9 cellular contexts compared by ENCODE assay signal in genomic region chr7:20307119-20307518, GRCh38. TPM values are rescaled to one million over a fixed set of nuclear protein-coding genes. Genes with fewer than 3 reads are reported as not detected.
DNase-seq lines count a peak whose midpoint lies in the region; ATAC-seq and TF ChIP-seq lines count a peak whose summit lies in the region.
"Had no signal": no experiment of that assay in that cellular context is flagged by ENCODE, and none has a peak within 500 bp of the region (broad histone marks: within the 10 kb centered on the region; RNA-seq: fewer than 3 reads in every experiment).

No MANE protein-coding gene starts in this region.

- no peak overlapping the region for H3K9ac ChIP-seq in MM.1S (ENCODE audit: low read length)

- H3K4me3 Mint-ChIP-seq in activated naive CD4-positive, alpha-beta T cell treated with anti-CD3 and anti-CD28 coated beads, Interleukin-2, amount 10 ng/mL, durations not matched to agents 7 days and 5 days, result no peak overlapping the region
- H3K4me3 Mint-ChIP-seq: T-helper 1 cell treated with Interleukin-12 subunit alpha and Interleukin-12 subunit beta and Interleukin-4 antibody, amounts not matched to agents 30 μg/mL and 1 μg/mL, for 36 hours had no signal

- H2AFZ ChIP-seq in MM.1S (ENCODE audit: low read length) (no peak overlapping the region), hepatocyte (no peak overlapping the region)

- H3K36me3 ChIP-seq in HAP-1 (replicated peaks) (no peaks in the 10 kb centered on the region), MM.1S (replicated peaks; ENCODE audit: insufficient read depth, low read length) (no peaks in the 10 kb centered on the region), hepatocyte (replicated peaks; ENCODE audit: insufficient read depth, low read depth) (no peaks in the 10 kb centered on the region), esophagus muscularis mucosa (no peaks in the 10 kb centered on the region), sigmoid colon (no peaks in the 10 kb centered on the region)

- H3K27ac ChIP-seq in MM.1S (ENCODE audit: low read length) (no peak overlapping the region), hepatocyte (peak overlapping the region; percentile 64), esophagus muscularis mucosa (replicated peaks in 1 of 4) (no peak overlapping the region), sigmoid colon (no peak overlapping the region)

- no peak overlapping the region for H3K4me2 ChIP-seq in MM.1S (ENCODE audit: low read depth, low read length)
- no peak overlapping the region for H3K4me2 ChIP-seq in hepatocyte

- H3K27me3 Mint-ChIP-seq in activated naive CD4-positive, alpha-beta T cell treated with anti-CD3 and anti-CD28 coated beads, Interleukin-2, amount 10 ng/mL, durations not matched to agents 7 days and 5 days, result no peaks in the 10 kb centered on the region

- H3K36me3 Mint-ChIP-seq in activated naive CD4-positive, alpha-beta T cell treated with anti-CD3 and anti-CD28 coated beads, Interleukin-2, amount 10 ng/mL, durations not matched to agents 7 days and 5 days, result no peaks in the 10 kb centered on the region

- H3K9me2 ChIP-seq in MM.1S (replicated peaks; ENCODE audit: insufficient read depth, low read length) (no peaks in the 10 kb centered on the region), hepatocyte (replicated peaks; ENCODE audit: insufficient read depth) (no peaks in the 10 kb centered on the region)

- peak; percentile 67 for ATAC-seq in GM18499 (IDR thresholded peaks at IDR 0.05; ENCODE audit: insufficient read depth, unreplicated experiment)

- TF ChIP-seq POLR2A in esophagus muscularis mucosa (IDR thresholded peaks at IDR 0.05; ENCODE audit: low read depth) (no peak), sigmoid colon (IDR thresholded peaks at IDR 0.05) (no peak)

- H3K27ac Mint-ChIP-seq in activated naive CD4-positive, alpha-beta T cell treated with anti-CD3 and anti-CD28 coated beads, Interleukin-2, amount 10 ng/mL, durations not matched to agents 7 days and 5 days, result no peak overlapping the region
- H3K27ac Mint-ChIP-seq: T-helper 1 cell treated with Interleukin-12 subunit alpha and Interleukin-12 subunit beta and Interleukin-4 antibody, amounts not matched to agents 30 μg/mL and 1 μg/mL, for 36 hours had no signal

- CTCF ChIA-PET in activated naive CD4-positive, alpha-beta T cell treated with anti-CD3 and anti-CD28 coated beads, Interleukin-2, amount 10 ng/mL, durations not matched to agents 7 days and 5 days (lab: Charles Lee), result no interaction called here

- H3K79me2 ChIP-seq in MM.1S (ENCODE audit: low read length) (no peaks in the 10 kb centered on the region), hepatocyte (no peaks in the 10 kb centered on the region)

- no peaks in the 10 kb centered on the region for H3K4me1 Mint-ChIP-seq in activated naive CD4-positive, alpha-beta T cell treated with anti-CD3 and anti-CD28 coated beads, Interleukin-2, amount 10 ng/mL, durations not matched to agents 7 days and 5 days

- H3K9me3 ChIP-seq in HAP-1, result no peaks in the 10 kb centered on the region
- H3K9me3 ChIP-seq in MM.1S (replicated peaks; ENCODE audit: insufficient read depth, low read length), result no peaks in the 10 kb centered on the region
- no peaks in the 10 kb centered on the region for H3K9me3 ChIP-seq in hepatocyte (ENCODE audit: low read depth)
- H3K9me3 ChIP-seq in esophagus muscularis mucosa, result no peaks in the 10 kb centered on the region
- H3K9me3 ChIP-seq in sigmoid colon, result no peaks in the 10 kb centered on the region

- H3F3A ChIP-seq in MM.1S (ENCODE audit: insufficient read depth, low read length), result no peaks in the 10 kb centered on the region

- no peaks in the 10 kb centered on the region for H3K9me3 Mint-ChIP-seq in activated naive CD4-positive, alpha-beta T cell treated with anti-CD3 and anti-CD28 coated beads, Interleukin-2, amount 10 ng/mL, durations not matched to agents 7 days and 5 days
- H3K9me3 Mint-ChIP-seq: T-helper 1 cell treated with Interleukin-12 subunit alpha and Interleukin-12 subunit beta and Interleukin-4 antibody, amounts not matched to agents 30 μg/mL and 1 μg/mL, for 36 hours had no signal

- TF ChIP-seq CTCF in MM.1S (IDR thresholded peaks at IDR 0.05; ENCODE audit: low read length) (no peak), hepatocyte (IDR thresholded peaks at IDR 0.05; ENCODE audit: poor library complexity) (no peak), esophagus muscularis mucosa (IDR thresholded peaks at IDR 0.05) (no peak), sigmoid colon (IDR thresholded peaks at IDR 0.05) (no peak)

- H4K20me1 ChIP-seq in MM.1S (ENCODE audit: insufficient read depth, low read length) (no peaks in the 10 kb centered on the region), hepatocyte (ENCODE audit: insufficient read depth, poor library complexity, severe bottlenecking) (no peaks in the 10 kb centered on the region)

- TF ChIP-seq EP300 in esophagus muscularis mucosa (IDR thresholded peaks at IDR 0.05), result no peak
- TF ChIP-seq EP300 in sigmoid colon (IDR thresholded peaks at IDR 0.05), result no peak

- intact Hi-C loops in esophagus muscularis mucosa (cut with DNase I), result no loop called here
- intact Hi-C loops in sigmoid colon (cut with DNase I), result no loop called here

- H3K4me1 ChIP-seq in HAP-1, result peaks cover 22% of the 10 kb centered on the region
- peaks cover 6% of the 10 kb centered on the region for H3K4me1 ChIP-seq in MM.1S (ENCODE audit: low read length)
- H3K4me1 ChIP-seq in hepatocyte (ENCODE audit: insufficient read depth), result peaks cover 9% of the 10 kb centered on the region
- peaks cover 0 to 26% (median 12%) of the 10 kb centered on the region in 4 donors for H3K4me1 ChIP-seq in esophagus muscularis mucosa
- H3K4me1 ChIP-seq in sigmoid colon, result no peaks in the 10 kb centered on the region

- no peaks in the 10 kb centered on the region for H3K27me3 ChIP-seq in HAP-1 (ENCODE audit: low read depth)
- no peaks in the 10 kb centered on the region for H3K27me3 ChIP-seq in MM.1S (replicated peaks; ENCODE audit: insufficient read depth, low read length)
- no peaks in the 10 kb centered on the region for H3K27me3 ChIP-seq in hepatocyte
- no peaks in the 10 kb centered on the region for H3K27me3 ChIP-seq in esophagus muscularis mucosa
- H3K27me3 ChIP-seq in sigmoid colon, result no peaks in the 10 kb centered on the region

- DNase-seq in HAP-1 (ENCODE audit: low spot score in 2 of 2) (peak; percentile 55 to 86), MM.1S (peak; percentile 29), hepatocyte (ENCODE audit: low spot score) (peak; percentile 68), GM03348 (ENCODE audit: low spot score) (no peak), esophagus muscularis mucosa (ENCODE audit: extremely low spot score) (no peak), sigmoid colon (no peak)
- no peak for DNase-seq in activated naive CD4-positive, alpha-beta T cell treated with anti-CD3 and anti-CD28 coated beads, Interleukin-2, amount 10 ng/mL, durations not matched to agents 7 days and 5 days

- H3K4me3 ChIP-seq in HAP-1, result no peak overlapping the region
- H3K4me3 ChIP-seq in MM.1S (ENCODE audit: low read length), result no peak overlapping the region
- H3K4me3 ChIP-seq in hepatocyte, result no peak overlapping the region
- H3K4me3 ChIP-seq in esophagus muscularis mucosa, result no peak overlapping the region
- H3K4me3 ChIP-seq in sigmoid colon, result no peak overlapping the region

- 54% methylated on average over 2 of the region's 2 CpGs for WGBS in hepatocyte (ENCODE audit: low lambda C conversion rate, missing lambda C conversion rate)
- 34% methylated on average over 2 of the region's 2 CpGs for whole genome bisulfite sequencing in esophagus muscularis mucosa
- WGBS in sigmoid colon, 2 donors, result 19 to 59% methylated on average over 2 of the region's 2 CpGs

- in situ Hi-C loops in HAP-1 (cut with MboI; ENCODE audit: low sequenced_read_pairs), result no loop called here

RNA-seq across cellular contexts. Expression of gene ITGB8, which starts 23.6 kb away (rescaled TPM):
- 34.2 and 37.0 TPM in 2 replicates for total RNA-seq in hepatocyte
- 6.6 and 7.2 TPM in 2 replicates for polyA plus RNA-seq in hepatocyte
- 10 to 100 TPM; 19.5 to 30.4 (median 21.5) TPM for total RNA-seq in esophagus muscularis mucosa
- total RNA-seq in sigmoid colon, result 10 to 100 TPM in 3 of 4 donors, 1 to 10 TPM in 1; 9.0 to 22.4 (median 20.2) TPM
- polyA plus RNA-seq in sigmoid colon, result 1 to 10 TPM in 1 of 3 donors, under 1 TPM in 2; 0.23 to 1.9 (median 0.60) TPM

Comparison
In these comparisons a context has a peak if more than half of its experiments do, and no peak if none do; other contexts are left out.
1. DNase-seq: peak in HAP-1 (2 of 2), MM.1S (single experiment) and hepatocyte (single experiment); none in GM03348 (single experiment), esophagus muscularis mucosa (single experiment), activated naive CD4-positive, alpha-beta T cell treated with anti-CD3 and anti-CD28 coated beads, Interleukin-2, amount 10 ng/mL, durations not matched to agents 7 days and 5 days (single experiment) and sigmoid colon (single experiment).